16 cellular contexts compared by ENCODE assay signal in the genomic region with DNA sequence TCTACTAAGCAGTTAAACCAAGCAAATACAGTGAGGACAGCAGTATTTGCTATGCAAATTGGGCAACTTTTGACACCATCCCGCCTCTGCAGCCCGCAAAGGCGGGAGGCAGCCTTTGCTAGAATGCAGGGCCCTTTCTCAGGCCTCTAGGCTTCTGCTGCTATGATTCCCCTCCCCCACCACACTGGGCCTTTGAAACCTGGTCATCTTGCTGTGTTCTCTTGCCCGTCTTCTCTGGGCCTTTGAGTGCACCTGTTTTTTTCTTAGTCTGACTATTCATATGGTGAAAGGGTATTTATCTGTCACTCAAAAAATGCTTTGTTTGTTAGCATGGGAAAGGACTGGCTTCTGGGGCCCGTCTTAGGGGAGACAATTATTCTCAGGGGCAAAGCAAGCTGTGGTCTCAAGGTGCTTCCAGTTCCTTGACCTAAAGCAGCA.
DNase-seq lines count a peak whose midpoint lies in the region; ATAC-seq and TF ChIP-seq lines count a peak whose summit lies in the region.
"Had no signal": no experiment of that assay in that cellular context is flagged by ENCODE, and none has a peak within 500 bp of the region (broad histone marks: within the 10 kb centered on the region; RNA-seq: fewer than 3 reads in every experiment).

No MANE protein-coding gene starts in this region.

- peak; percentile 63 for ATAC-seq in GM18858 (IDR thresholded peaks at IDR 0.05; ENCODE audit: unreplicated experiment)
- peak; percentile 54 for ATAC-seq in GM21723 (IDR thresholded peaks at IDR 0.05; ENCODE audit: unreplicated experiment)
- ATAC-seq in HG03520 (IDR thresholded peaks at IDR 0.05; ENCODE audit: unreplicated experiment): peak; percentile 91
- no peak for ATAC-seq in mucosa of descending colon
- no peak for ATAC-seq in activated naive CD8-positive, alpha-beta T cell treated with anti-CD3 and anti-CD28 coated beads, Interleukin-2, amount 50 U/mL, for 24 hours
- ATAC-seq: activated CD4-positive, CD25-positive, alpha-beta regulatory T cell treated with anti-CD3 and anti-CD28 coated beads, Interleukin-2, amount 50 U/mL, for 24 hours; stimulated activated naive CD8-positive, alpha-beta T cell treated with anti-CD3 and anti-CD28 coated beads, Interleukin-15, Interleukin-2, amounts not matched to agents 100 U/mL and 50 U/mL, for 24 hours had no signal

- no peak for TF ChIP-seq CTCF in mucosa of descending colon (IDR thresholded peaks at IDR 0.05)
- TF ChIP-seq CTCF in ascending aorta (IDR thresholded peaks at IDR 0.05): no peak

- H3K27ac ChIP-seq in ascending aorta: no peak overlapping the region
- H3K27ac ChIP-seq: C4-2B, left ventricle myocardium inferior had no signal

- no peaks in the 10 kb centered on the region for H3K4me1 Mint-ChIP-seq in activated naive CD8-positive, alpha-beta T cell treated with anti-CD3 and anti-CD28 coated beads, Interleukin-2, amount 50 U/mL, for 24 hours

- no peaks in the 10 kb centered on the region for H3K9me3 ChIP-seq in mucosa of descending colon
- H3K9me3 ChIP-seq in ascending aorta: no peaks in the 10 kb centered on the region
- H3K9me3 ChIP-seq: left ventricle myocardium inferior had no signal

- peaks cover 3% of the 10 kb centered on the region for H3K27me3 Mint-ChIP-seq in activated naive CD8-positive, alpha-beta T cell treated with anti-CD3 and anti-CD28 coated beads, Interleukin-2, amount 50 U/mL, for 24 hours

- H3K4me1 ChIP-seq in mucosa of descending colon (ENCODE audit: low read depth): no peaks in the 10 kb centered on the region
- H3K4me1 ChIP-seq in ascending aorta: no peaks in the 10 kb centered on the region
- H3K4me1 ChIP-seq: left ventricle myocardium inferior had no signal

- peaks cover 6% of the 10 kb centered on the region for H3K9me3 Mint-ChIP-seq in activated naive CD8-positive, alpha-beta T cell treated with anti-CD3 and anti-CD28 coated beads, Interleukin-2, amount 50 U/mL, for 24 hours
- H3K9me3 Mint-ChIP-seq: activated T-helper 2 cell treated with anti-CD3 and anti-CD28 coated beads, Interferon-gamma antibody, Interleukin-2, Interleukin-4, amounts not matched to agents 10 μg/mL and 5 μg/mL and 100 μg/mL, durations not matched to agents 14 hours and 24 hours and 36 hours had no signal

- H3K36me3 ChIP-seq in mucosa of descending colon (ENCODE audit: low read depth) (no peaks in the 10 kb centered on the region), ascending aorta (no peaks in the 10 kb centered on the region)
- H3K36me3 ChIP-seq: left ventricle myocardium inferior had no signal

- H3K4me3 Mint-ChIP-seq in activated naive CD8-positive, alpha-beta T cell treated with anti-CD3 and anti-CD28 coated beads, Interleukin-2, amount 50 U/mL, for 24 hours: no peak overlapping the region

- H3K4me3 ChIP-seq in mucosa of descending colon (no peak overlapping the region), ascending aorta (no peak overlapping the region)
- H3K4me3 ChIP-seq: left ventricle myocardium inferior had no signal

- H3K27ac Mint-ChIP-seq in activated naive CD8-positive, alpha-beta T cell treated with anti-CD3 and anti-CD28 coated beads, Interleukin-2, amount 50 U/mL, for 24 hours: no peak overlapping the region
- H3K27ac Mint-ChIP-seq: activated T-helper 2 cell treated with anti-CD3 and anti-CD28 coated beads, Interferon-gamma antibody, Interleukin-2, Interleukin-4, amounts not matched to agents 10 μg/mL and 5 μg/mL and 100 μg/mL, durations not matched to agents 14 hours and 24 hours and 36 hours had no signal

- intact Hi-C loops in mucosa of descending colon (cut with DNase I, micrococcal nuclease) (no loop called here), ascending aorta (cut with DNase I) (no loop called here)

- no peaks in the 10 kb centered on the region for H3K36me3 Mint-ChIP-seq in activated naive CD8-positive, alpha-beta T cell treated with anti-CD3 and anti-CD28 coated beads, Interleukin-2, amount 50 U/mL, for 24 hours (ENCODE audit: low read depth)

- H3K27me3 ChIP-seq in ascending aorta: no peaks in the 10 kb centered on the region

- DNase-seq in iPS-NIHi11 (ENCODE audit: low spot score) (peak; percentile 64), mucosa of descending colon (no peak), ascending aorta (ENCODE audit: low spot score in 2 of 2) (no peak)
- no peak for DNase-seq in activated naive CD8-positive, alpha-beta T cell treated with anti-CD3 and anti-CD28 coated beads, Interleukin-2, amount 50 U/mL, for 24 hours
- DNase-seq in activated CD8-positive, alpha-beta memory T cell treated with anti-CD3 and anti-CD28 coated beads for 24 hours: no peak
- DNase-seq: cerebellar nuclear complex; left ventricle myocardium inferior; NCI-H2171 treated with DMSO at 0.1 percent for 48 hours; SIG-M5; stimulated activated naive CD8-positive, alpha-beta T cell treated with anti-CD3 and anti-CD28 coated beads, Interleukin-15, Interleukin-2, amounts not matched to agents 100 U/mL and 50 U/mL, for 24 hours had no signal

Comparison
In these comparisons a context has a peak if more than half of its experiments do, and no peak if none do; other contexts are left out.
1. ATAC-seq: peak in GM18858 (single experiment), GM21723 (single experiment) and HG03520 (single experiment); none in mucosa of descending colon (single experiment) and activated naive CD8-positive, alpha-beta T cell treated with anti-CD3 and anti-CD28 coated beads, Interleukin-2, amount 50 U/mL, for 24 hours (single experiment).